In the genomic region with DNA sequence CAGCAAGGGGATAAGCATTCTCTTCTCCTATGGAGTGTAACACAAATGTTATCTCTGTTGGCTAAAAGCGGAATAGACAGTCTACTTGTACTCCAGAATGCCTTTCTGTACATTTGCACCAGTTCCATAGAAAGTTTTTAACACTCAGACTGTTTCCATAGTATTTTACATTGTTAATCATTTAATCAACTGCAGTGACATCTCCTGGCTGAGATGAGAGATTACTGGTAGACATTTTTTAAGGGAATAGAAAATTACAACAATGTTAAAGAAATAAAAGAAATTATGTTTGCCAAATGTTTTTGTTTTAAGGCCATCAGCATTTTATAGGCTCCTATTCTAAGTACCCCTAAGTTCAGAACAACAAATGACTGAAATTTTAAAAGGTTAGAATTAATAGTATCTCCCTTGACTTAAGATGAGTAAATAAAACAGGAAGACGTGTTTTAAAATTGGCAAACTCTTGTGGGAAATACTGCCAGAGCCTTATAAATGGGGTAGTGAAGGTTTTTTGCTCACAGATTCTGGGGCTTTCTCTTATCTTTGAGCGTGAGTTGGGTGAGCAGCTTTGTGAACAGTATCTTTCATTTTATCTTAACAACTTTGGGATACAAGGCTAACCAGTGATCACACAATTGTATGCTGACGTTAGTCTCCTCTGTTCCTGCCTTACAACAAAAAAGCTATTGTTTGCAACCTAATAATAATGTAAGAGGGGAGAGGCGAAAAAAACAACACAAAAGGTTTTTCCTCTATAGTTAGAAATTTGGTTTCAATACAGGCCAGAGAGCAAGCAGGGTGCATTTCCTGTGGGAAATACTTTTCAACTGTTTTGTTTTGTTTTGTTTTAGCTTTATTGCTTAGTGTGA, we compare ENCODE assay signal across 11 cellular contexts.
DNase-seq lines count a peak whose midpoint lies in the region; ATAC-seq and TF ChIP-seq lines count a peak whose summit lies in the region.
"Had no signal": no experiment of that assay in that cellular context is flagged by ENCODE, and none has a peak within 500 bp of the region (broad histone marks: within the 10 kb centered on the region; RNA-seq: fewer than 3 reads in every experiment).

No MANE protein-coding gene starts in this region.

- no peak for ATAC-seq in GM21576 (IDR thresholded peaks at IDR 0.05; ENCODE audit: unreplicated experiment)
- no peak for ATAC-seq in CD8-positive, alpha-beta T cell
- ATAC-seq: stimulated activated naive CD8-positive, alpha-beta T cell treated with anti-CD3 and anti-CD28 coated beads, Interleukin-15, amount 100 ng/mL, for 72 hours had no signal

- TF ChIP-seq CTCF in C4-2B (conservative IDR thresholded peaks at IDR 0.05) (peak; percentile 68), endothelial cell (IDR thresholded peaks at IDR 0.05; ENCODE audit: unreplicated experiment) (no peak), esophagus squamous epithelium (IDR thresholded peaks at IDR 0.05) (peak in 2 of 6 experiments; percentile 21 to 38)
- no peak for TF ChIP-seq CTCF in CD8-positive, alpha-beta T cell (IDR thresholded peaks at IDR 0.05)

- peak overlapping the region; percentile 92 for H3K27ac Mint-ChIP-seq in endothelial cell (ENCODE audit: unreplicated experiment)
- no peak overlapping the region for H3K27ac Mint-ChIP-seq in CD8-positive, alpha-beta T cell
- H3K27ac Mint-ChIP-seq: stimulated activated naive CD8-positive, alpha-beta T cell treated with anti-CD3 and anti-CD28 coated beads, Interleukin-15, amount 100 ng/mL, for 72 hours had no signal

- peak; percentile 3 for DNase-seq in NCI-H460 (ENCODE audit: extremely low read depth, low read depth)
- DNase-seq in endothelial cell (ENCODE audit: low spot score) = no peak
- DNase-seq in myocyte (ENCODE audit: low read depth) = peak; percentile 31
- no peak for DNase-seq in NOMO-1 treated with DMSO at 0.1 percent for 48 hours (lab: John Stamatoyannopoulos, UW; ENCODE audit: unreplicated experiment)
- no peak for DNase-seq in CD8-positive, alpha-beta T cell
- DNase-seq in esophagus squamous epithelium (lab: John Stamatoyannopoulos, UW) = no peak
- DNase-seq: activated gamma-delta T cell; NCI-H2029; stimulated activated naive CD8-positive, alpha-beta T cell treated with anti-CD3 and anti-CD28 coated beads, Interleukin-15, amount 100 ng/mL, for 72 hours had no signal

- peaks cover 79% of the 10 kb centered on the region for H3K4me1 Mint-ChIP-seq in endothelial cell (ENCODE audit: unreplicated experiment)
- H3K4me1 Mint-ChIP-seq in CD8-positive, alpha-beta T cell (ENCODE audit: low read depth) = no peaks in the 10 kb centered on the region
- H3K4me1 Mint-ChIP-seq: stimulated activated naive CD8-positive, alpha-beta T cell treated with anti-CD3 and anti-CD28 coated beads, Interleukin-15, amount 100 ng/mL, for 72 hours had no signal

- H3K4me1 ChIP-seq in CD8-positive, alpha-beta T cell (ENCODE audit: insufficient read depth, low read length) = no peaks in the 10 kb centered on the region
- peaks cover 0 to 29% (median 9%) of the 10 kb centered on the region in 3 donors for H3K4me1 ChIP-seq in esophagus squamous epithelium

- no peak overlapping the region for H3K27ac ChIP-seq in C4-2B
- no peak overlapping the region for H3K27ac ChIP-seq in CD8-positive, alpha-beta T cell (ENCODE audit: low read depth, low read length)
- H3K27ac ChIP-seq in esophagus squamous epithelium = peak overlapping the region in 1 of 4 donors; percentile 17

- TF ChIP-seq POLR2A in esophagus squamous epithelium (IDR thresholded peaks at IDR 0.05) = no peak

- H3K4me3 ChIP-seq in CD8-positive, alpha-beta T cell (ENCODE audit: low read depth, low read length) = no peak overlapping the region
- no peak overlapping the region for H3K4me3 ChIP-seq in esophagus squamous epithelium

- peak overlapping the region; percentile 4 for H3K4me3 Mint-ChIP-seq in endothelial cell (ENCODE audit: unreplicated experiment)
- H3K4me3 Mint-ChIP-seq in CD8-positive, alpha-beta T cell = no peak overlapping the region
- H3K4me3 Mint-ChIP-seq: stimulated activated naive CD8-positive, alpha-beta T cell treated with anti-CD3 and anti-CD28 coated beads, Interleukin-15, amount 100 ng/mL, for 72 hours had no signal

- H3K36me3 Mint-ChIP-seq in endothelial cell (ENCODE audit: low read depth, unreplicated experiment) = no peaks in the 10 kb centered on the region
- H3K36me3 Mint-ChIP-seq in CD8-positive, alpha-beta T cell = no peaks in the 10 kb centered on the region

- no peaks in the 10 kb centered on the region for H3K9me3 Mint-ChIP-seq in endothelial cell (ENCODE audit: unreplicated experiment)
- H3K9me3 Mint-ChIP-seq in CD8-positive, alpha-beta T cell = no peaks in the 10 kb centered on the region
- H3K9me3 Mint-ChIP-seq: stimulated activated naive CD8-positive, alpha-beta T cell treated with anti-CD3 and anti-CD28 coated beads, Interleukin-15, amount 100 ng/mL, for 72 hours had no signal

- peaks cover 4% of the 10 kb centered on the region for H3K27me3 Mint-ChIP-seq in endothelial cell (ENCODE audit: unreplicated experiment)
- H3K27me3 Mint-ChIP-seq in CD8-positive, alpha-beta T cell (ENCODE audit: low read depth) = no peaks in the 10 kb centered on the region
- H3K27me3 Mint-ChIP-seq: stimulated activated naive CD8-positive, alpha-beta T cell treated with anti-CD3 and anti-CD28 coated beads, Interleukin-15, amount 100 ng/mL, for 72 hours had no signal

- no peaks in the 10 kb centered on the region for H3K27me3 ChIP-seq in CD8-positive, alpha-beta T cell (ENCODE audit: insufficient read depth, low read length)
- no peaks in the 10 kb centered on the region for H3K27me3 ChIP-seq in esophagus squamous epithelium

- 42 to 44% methylated on average over 5 of the region's 5 CpGs for WGBS in esophagus squamous epithelium, 2 donors

- POLR2A ChIA-PET in CD8-positive, alpha-beta T cell (lab: Charles Lee) = interaction anchor here (0.6 kb wide), 1 partner anchor 384 kb away, joined by 3 read pairs; no protein-coding TSS in a partner anchor

- no peaks in the 10 kb centered on the region for H3K9me3 ChIP-seq in CD8-positive, alpha-beta T cell (ENCODE audit: low read length)
- no peaks in the 10 kb centered on the region for H3K9me3 ChIP-seq in esophagus squamous epithelium

- intact Hi-C loops in CD8-positive, alpha-beta T cell (cut with DNase I, micrococcal nuclease) = no loop called here
- intact Hi-C loops in esophagus squamous epithelium (cut with DNase I) = no loop called here

- CTCF ChIA-PET in CD8-positive, alpha-beta T cell (lab: Charles Lee) = no interaction called here

- no peaks in the 10 kb centered on the region for H3K36me3 ChIP-seq in CD8-positive, alpha-beta T cell (ENCODE audit: insufficient read depth, low read length)
- H3K36me3 ChIP-seq in esophagus squamous epithelium = no peaks in the 10 kb centered on the region

Comparison
In these comparisons a context has a peak if more than half of its experiments do, and no peak if none do; other contexts are left out.
1. DNase-seq: peak in NCI-H460 (single experiment) and myocyte (single experiment); none in endothelial cell (single experiment), NOMO-1 treated with DMSO at 0.1 percent for 48 hours (single experiment), CD8-positive, alpha-beta T cell (0 of 7) and esophagus squamous epithelium (single experiment).